Comparison of ENCODE assay signal across 18 cellular contexts in the genomic region with DNA sequence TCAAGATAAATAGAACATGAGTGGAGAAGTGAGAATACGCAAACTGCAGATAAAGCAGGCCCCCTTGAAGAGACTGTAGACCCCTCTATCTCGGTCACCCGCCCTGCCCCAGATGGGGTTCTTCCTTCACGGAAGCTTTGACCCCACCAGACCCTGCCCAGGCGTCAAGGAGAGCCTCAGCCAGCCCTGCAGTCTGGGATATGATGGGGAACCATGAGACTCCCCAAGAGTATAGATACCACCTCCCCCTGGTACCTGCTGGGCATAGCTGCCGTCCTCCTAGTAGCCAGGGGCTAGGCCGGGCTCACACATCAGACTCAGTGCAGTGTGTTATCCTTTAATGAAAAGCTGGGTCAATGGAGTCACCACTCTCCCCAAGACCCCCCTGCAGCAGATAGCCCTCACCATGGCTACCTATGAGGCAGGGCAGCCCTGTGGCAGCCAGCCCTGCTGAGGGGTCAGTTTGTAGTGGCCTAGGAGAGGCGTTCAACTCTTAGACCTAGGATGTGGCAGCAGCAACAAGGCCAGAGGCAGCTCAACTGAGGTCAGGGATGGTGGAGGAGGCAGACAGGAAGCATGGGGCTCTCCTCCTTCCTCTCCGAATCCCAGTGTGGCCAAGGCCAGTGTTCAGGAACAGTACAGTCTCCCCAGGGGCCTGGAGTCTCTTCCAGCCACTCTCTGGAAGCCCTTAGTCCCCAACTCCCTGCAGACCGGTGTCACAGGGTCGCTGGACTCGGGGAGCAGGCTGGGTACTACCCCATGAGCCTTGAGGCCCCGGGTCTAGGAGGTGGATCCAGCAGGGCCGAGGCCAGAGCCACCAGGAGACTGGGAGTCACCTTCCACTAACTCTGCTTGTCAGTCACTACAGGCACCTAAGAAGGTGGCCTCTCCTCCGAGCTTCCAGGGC. TPM values are rescaled to one million over a fixed set of nuclear protein-coding genes. Genes with fewer than 3 reads are reported as not detected.
A peak's percentile ranks its signal among the peaks of the same experiment; 100 is the strongest.
DNase-seq lines count a peak whose midpoint lies in the region; ATAC-seq, FAIRE-seq and TF ChIP-seq lines count a peak whose summit lies in the region.
"Had no signal": no experiment of that assay in that cellular context is flagged by ENCODE, and none has a peak within 500 bp of the region (broad histone marks: within the 10 kb centered on the region; RNA-seq: fewer than 3 reads in every experiment).

No MANE protein-coding gene starts in this region.

- H3K27ac Mint-ChIP-seq in natural killer cell = no peak overlapping the region
- no peak overlapping the region for H3K27ac Mint-ChIP-seq in natural killer cell treated with Interleukin-12 subunit alpha and Interleukin-12 subunit beta and Interleukin-15 and Interleukin-18, amount 100 ng/mL, for 72 hours
- no peak overlapping the region for H3K27ac Mint-ChIP-seq in mesothelial cell of epicardium
- H3K27ac Mint-ChIP-seq: T-helper 1 cell treated with Interleukin-12 subunit alpha and Interleukin-12 subunit beta and Interleukin-4 antibody, amounts not matched to agents 30 μg/mL and 1 μg/mL, for 36 hours had no signal

- TF ChIP-seq CTCF in natural killer cell (IDR thresholded peaks at IDR 0.05) (no peak), endothelial cell of umbilical vein (IDR thresholded peaks at IDR 0.05; ENCODE audit: extremely low read depth in 1 of 2, insufficient read depth in 1 of 2, low read depth in 1 of 2, low read length in 2 of 2) (no peak), mesothelial cell of epicardium (IDR thresholded peaks at IDR 0.05; ENCODE audit: unreplicated experiment) (no peak)

- H3K4me1 ChIP-seq in endothelial cell of umbilical vein (ENCODE audit: control insufficient read depth, extremely low read depth, insufficient read depth, low read length) (peaks cover 10% of the 10 kb centered on the region), rectal smooth muscle tissue (ENCODE audit: control insufficient read depth, insufficient read depth, low read length) (peaks cover 15% of the 10 kb centered on the region)

- FAIRE-seq in endothelial cell of umbilical vein (lab: Jason Lieb, UNC) = no peak
- FAIRE-seq: RCC 7860 had no signal

- H3K4me2 ChIP-seq in endothelial cell of umbilical vein (ENCODE audit: insufficient read depth, low read length) = no peak overlapping the region

- H3K27me3 ChIP-seq in endothelial cell of umbilical vein (ENCODE audit: control insufficient read depth in 2 of 2, insufficient read depth in 2 of 2, low read length in 2 of 2) (no peaks in the 10 kb centered on the region), rectal smooth muscle tissue (ENCODE audit: control insufficient read depth, insufficient read depth, low read length) (no peaks in the 10 kb centered on the region)
- H3K27me3 ChIP-seq: cardiac muscle cell, heart left ventricle had no signal

- H3K4me3 Mint-ChIP-seq in natural killer cell (no peak overlapping the region), mesothelial cell of epicardium (no peak overlapping the region)
- no peak overlapping the region for H3K4me3 Mint-ChIP-seq in natural killer cell treated with Interleukin-12 subunit alpha and Interleukin-12 subunit beta and Interleukin-15 and Interleukin-18, amount 100 ng/mL, for 72 hours
- H3K4me3 Mint-ChIP-seq: naive thymus-derived CD8-positive, alpha-beta T cell; T-helper 1 cell treated with Interleukin-12 subunit alpha and Interleukin-12 subunit beta and Interleukin-4 antibody, amounts not matched to agents 30 μg/mL and 1 μg/mL, for 36 hours had no signal

- H3K27ac ChIP-seq in endothelial cell of umbilical vein (ENCODE audit: insufficient read depth, low read depth, low read length) = no peak overlapping the region
- H3K27ac ChIP-seq in rectal smooth muscle tissue (ENCODE audit: low read depth, low read length) = peak overlapping the region; percentile 87

- H3K27me3 Mint-ChIP-seq in natural killer cell (ENCODE audit: low read depth in 2 of 2) (peaks cover 0 to 6% of the 10 kb centered on the region in 2 donors), mesothelial cell of epicardium (ENCODE audit: low read depth) (no peaks in the 10 kb centered on the region)
- H3K27me3 Mint-ChIP-seq in natural killer cell treated with Interleukin-12 subunit alpha and Interleukin-12 subunit beta and Interleukin-15 and Interleukin-18, amount 100 ng/mL, for 72 hours = peaks cover 0 to 3% of the 10 kb centered on the region in 2 donors

- no peaks in the 10 kb centered on the region for H3K79me2 ChIP-seq in endothelial cell of umbilical vein (ENCODE audit: control insufficient read depth, insufficient read depth, low read length)

- H3K4me1 Mint-ChIP-seq in natural killer cell (no peaks in the 10 kb centered on the region), mesothelial cell of epicardium (no peaks in the 10 kb centered on the region)
- peaks cover 0 to 4% of the 10 kb centered on the region in 2 donors for H3K4me1 Mint-ChIP-seq in natural killer cell treated with Interleukin-12 subunit alpha and Interleukin-12 subunit beta and Interleukin-15 and Interleukin-18, amount 100 ng/mL, for 72 hours (ENCODE audit: low read depth in 2 of 2)

- no peak for TF ChIP-seq POLR2A in endothelial cell of umbilical vein (IDR thresholded peaks at IDR 0.05; ENCODE audit: low read depth, low read length)
- no peak for TF ChIP-seq POLR2A in erythroblast (IDR thresholded peaks at IDR 0.05; ENCODE audit: low read length)

- intact Hi-C loops in natural killer cell (cut with micrococcal nuclease) (no loop called here), endothelial cell of umbilical vein (cut with micrococcal nuclease) (no loop called here)

- H3K9ac ChIP-seq in endothelial cell of umbilical vein (replicated peaks; ENCODE audit: extremely low read depth, insufficient read depth, low read length) (no peak overlapping the region), rectal smooth muscle tissue (ENCODE audit: low read length) (no peak overlapping the region)

- no peaks in the 10 kb centered on the region for H3K36me3 Mint-ChIP-seq in natural killer cell
- no peaks in the 10 kb centered on the region for H3K36me3 Mint-ChIP-seq in natural killer cell treated with Interleukin-12 subunit alpha and Interleukin-12 subunit beta and Interleukin-15 and Interleukin-18, amount 100 ng/mL, for 72 hours
- peaks cover 13% of the 10 kb centered on the region for H3K36me3 Mint-ChIP-seq in mesothelial cell of epicardium
- H3K36me3 Mint-ChIP-seq: naive thymus-derived CD8-positive, alpha-beta T cell had no signal

- no peak overlapping the region for H2AFZ ChIP-seq in endothelial cell of umbilical vein (ENCODE audit: low read depth, low read length)

- no peaks in the 10 kb centered on the region for H3K9me3 Mint-ChIP-seq in natural killer cell
- no peaks in the 10 kb centered on the region for H3K9me3 Mint-ChIP-seq in natural killer cell treated with Interleukin-12 subunit alpha and Interleukin-12 subunit beta and Interleukin-15 and Interleukin-18, amount 100 ng/mL, for 72 hours
- no peaks in the 10 kb centered on the region for H3K9me3 Mint-ChIP-seq in mesothelial cell of epicardium
- H3K9me3 Mint-ChIP-seq: naive thymus-derived CD8-positive, alpha-beta T cell; T-helper 1 cell treated with Interleukin-12 subunit alpha and Interleukin-12 subunit beta and Interleukin-4 antibody, amounts not matched to agents 30 μg/mL and 1 μg/mL, for 36 hours had no signal

- H4K20me1 ChIP-seq in endothelial cell of umbilical vein (replicated peaks; ENCODE audit: control insufficient read depth, extremely low read depth, insufficient read depth, low read length) = no peaks in the 10 kb centered on the region

- CTCF ChIA-PET in endothelial cell of umbilical vein (lab: Charles Lee) = interaction anchor here (12.6 kb wide), 1 partner anchor 33 kb away, joined by 716 read pairs; no protein-coding TSS in a partner anchor

- no peak for ATAC-seq in natural killer cell
- ATAC-seq in natural killer cell treated with Interleukin-12 subunit alpha and Interleukin-12 subunit beta and Interleukin-15 and Interleukin-18, amount 100 ng/mL, for 72 hours = no peak
- ATAC-seq in HG02970 (IDR thresholded peaks at IDR 0.05; ENCODE audit: low FRiP score, unreplicated experiment) = no peak
- ATAC-seq: HCT116; heart left ventricle; naive thymus-derived CD8-positive, alpha-beta T cell had no signal

- BruUV-seq in endothelial cell of umbilical vein (replicated peaks; lab: Mats Ljungman, UMichigan) = TSS peak; percentile 64

- DNase-seq in natural killer cell = peak; percentile 13
- DNase-seq in natural killer cell treated with Interleukin-12 subunit alpha and Interleukin-12 subunit beta and Interleukin-15 and Interleukin-18, amount 100 ng/mL, for 72 hours (ENCODE audit: low spot score) = no peak
- DNase-seq in endothelial cell of umbilical vein (ENCODE audit: low read depth, low spot score) = no peak
- no peak for DNase-seq in effector CD8-positive, alpha-beta T cell (lab: John Stamatoyannopoulos, UW)
- DNase-seq in erythroblast (lab: John Stamatoyannopoulos, UW) = no peak
- no peak for DNase-seq in mesothelial cell of epicardium (ENCODE audit: low spot score in 2 of 2, unreplicated experiment in 2 of 2)
- DNase-seq: activated naive CD4-positive, alpha-beta T cell; DMS 273 treated with DMSO at 0.1 percent for 48 hours; NCI-H2029; NCI-H69 had no signal

- POLR2A ChIA-PET in endothelial cell of umbilical vein (lab: Charles Lee) = no interaction called here

- H3K9me1 ChIP-seq in endothelial cell of umbilical vein (replicated peaks; ENCODE audit: control insufficient read depth, extremely low read depth, insufficient read depth, low read length) = no peaks in the 10 kb centered on the region

- H3K4me3 ChIP-seq in endothelial cell of umbilical vein (replicated peaks in 1 of 3; ENCODE audit: insufficient read depth in 1 of 3, low read depth in 1 of 3, low read length in 3 of 3) = no peak overlapping the region
- H3K4me3 ChIP-seq in rectal smooth muscle tissue (ENCODE audit: low read length) = no peak overlapping the region
- H3K4me3 ChIP-seq: cardiac muscle cell, heart left ventricle had no signal

- dilution Hi-C loops in endothelial cell of umbilical vein (cut with MboI; ENCODE audit: extremely low pct_ligation_motif_present, low sequenced_read_pairs) = no loop called here

- H3K36me3 ChIP-seq in endothelial cell of umbilical vein (ENCODE audit: control insufficient read depth in 2 of 2, extremely low read depth in 1 of 2, insufficient read depth in 2 of 2, low read length in 2 of 2) (peaks cover 0 to 13% of the 10 kb centered on the region in 2 experiments), rectal smooth muscle tissue (ENCODE audit: control insufficient read depth, insufficient read depth, low read length) (peaks cover 12% of the 10 kb centered on the region)
- H3K36me3 ChIP-seq: cardiac muscle cell had no signal

- no peaks in the 10 kb centered on the region for H3K9me3 ChIP-seq in endothelial cell of umbilical vein (replicated peaks; ENCODE audit: control insufficient read depth, insufficient read depth, low read length)
- H3K9me3 ChIP-seq: heart left ventricle had no signal

RNA-seq across cellular contexts. Expression of a gene that starts 26.1 kb away (rescaled TPM):
- total RNA-seq in natural killer cell (1 to 10 TPM; 4.3 to 5.0 (median 4.4) TPM), endothelial cell of umbilical vein (43.0 and 43.1 TPM in 2 replicates), mesothelial cell of epicardium (203 to 214 TPM (median 211 TPM) in 3 replicates)
- 1 to 10 TPM; 5.9 to 9.6 TPM for total RNA-seq in natural killer cell treated with Interleukin-12 subunit alpha and Interleukin-12 subunit beta and Interleukin-15 and Interleukin-18, amount 100 ng/mL, for 72 hours
- polyA plus RNA-seq in endothelial cell of umbilical vein = 45.2 and 47.5 TPM in 2 replicates
- 18.3 and 23.0 TPM in 2 replicates for polyA plus RNA-seq in endothelial cell of umbilical vein (2011; cell fraction: cytosol; rRNA removed)
- polyA plus RNA-seq in endothelial cell of umbilical vein (2011; cell fraction: nucleus; rRNA removed) = 262 and 302 TPM in 2 replicates
- 25.8 and 32.9 TPM in 2 replicates for polyA plus RNA-seq in endothelial cell of umbilical vein (2012)
- 52.5 and 60.1 TPM in 2 replicates for polyA minus RNA-seq in endothelial cell of umbilical vein
- 27.2 TPM for polyA minus RNA-seq in endothelial cell of umbilical vein (2011; cell fraction: cytosol; rRNA and poly(A)+ RNA removed)
- 66.9 and 99.7 TPM in 2 replicates for polyA minus RNA-seq in endothelial cell of umbilical vein (2011; cell fraction: nucleus; rRNA and poly(A)+ RNA removed)
- polyA plus RNA-seq: naive thymus-derived CD8-positive, alpha-beta T cell had no signal

RNA-seq across cellular contexts. Expression of a gene that starts 31.8 kb away (rescaled TPM):
- under 1 TPM in 1 of 3 donors, not detected in 2; 0.25 TPM for total RNA-seq in natural killer cell
- total RNA-seq in natural killer cell treated with Interleukin-12 subunit alpha and Interleukin-12 subunit beta and Interleukin-15 and Interleukin-18, amount 100 ng/mL, for 72 hours = not detected
- total RNA-seq in endothelial cell of umbilical vein = not detected in 2 replicates
- polyA plus RNA-seq in endothelial cell of umbilical vein = not detected in 2 replicates
- not detected in 2 replicates for polyA plus RNA-seq in endothelial cell of umbilical vein (2011; cell fraction: cytosol; rRNA removed)
- polyA plus RNA-seq in endothelial cell of umbilical vein (2011; cell fraction: nucleus; rRNA removed) = 0.13 and 0.32 TPM in 2 replicates
- polyA plus RNA-seq in endothelial cell of umbilical vein (2012) = not detected in 2 replicates
- polyA minus RNA-seq in endothelial cell of umbilical vein = not detected in 2 replicates
- not detected for polyA minus RNA-seq in endothelial cell of umbilical vein (2011; cell fraction: cytosol; rRNA and poly(A)+ RNA removed)
- polyA minus RNA-seq in endothelial cell of umbilical vein (2011; cell fraction: nucleus; rRNA and poly(A)+ RNA removed) = not detected in 2 replicates
- 0.47 to 0.66 TPM (median 0.51 TPM) in 3 replicates for total RNA-seq in mesothelial cell of epicardium
- total RNA-seq: heart left ventricle; naive thymus-derived CD8-positive, alpha-beta T cell had no signal
- polyA plus RNA-seq: heart left ventricle; naive thymus-derived CD8-positive, alpha-beta T cell had no signal

RNA-seq across cellular contexts. Expression of a gene that starts 36.1 kb away (rescaled TPM):
- 1 to 10 TPM; 4.4 to 8.8 (median 6.8) TPM for total RNA-seq in natural killer cell
- total RNA-seq in natural killer cell treated with Interleukin-12 subunit alpha and Interleukin-12 subunit beta and Interleukin-15 and Interleukin-18, amount 100 ng/mL, for 72 hours = 10 to 100 TPM; 13.0 to 23.3 TPM
- 9.8 and 11.2 TPM in 2 replicates for total RNA-seq in endothelial cell of umbilical vein
- polyA plus RNA-seq in endothelial cell of umbilical vein = 10.1 and 11.3 TPM in 2 replicates
- 12.5 TPM in 2 replicates for polyA plus RNA-seq in endothelial cell of umbilical vein (2011; cell fraction: cytosol; rRNA removed)
- 5.2 and 5.5 TPM in 2 replicates for polyA plus RNA-seq in endothelial cell of umbilical vein (2011; cell fraction: nucleus; rRNA removed)
- polyA plus RNA-seq in endothelial cell of umbilical vein (2012) = 8.8 and 11.8 TPM in 2 replicates
- 6.5 and 7.6 TPM in 2 replicates for polyA minus RNA-seq in endothelial cell of umbilical vein
- polyA minus RNA-seq in endothelial cell of umbilical vein (2011; cell fraction: cytosol; rRNA and poly(A)+ RNA removed) = 8.0 TPM
- 0.48 and 1.7 TPM in 2 replicates for polyA minus RNA-seq in endothelial cell of umbilical vein (2011; cell fraction: nucleus; rRNA and poly(A)+ RNA removed)
- total RNA-seq in mesothelial cell of epicardium = 10.7 to 12.3 TPM (median 11.5 TPM) in 3 replicates

RNA-seq across cellular contexts. Expression of a gene that starts 36.3 kb away (rescaled TPM):
- total RNA-seq in natural killer cell (100 to 1,000 TPM; 192 to 239 (median 229) TPM), endothelial cell of umbilical vein (306 and 332 TPM in 2 replicates), mesothelial cell of epicardium (183 to 192 TPM (median 186 TPM) in 3 replicates)
- total RNA-seq in natural killer cell treated with Interleukin-12 subunit alpha and Interleukin-12 subunit beta and Interleukin-15 and Interleukin-18, amount 100 ng/mL, for 72 hours = 100 to 1,000 TPM; 202 to 217 TPM
- 73.0 and 137 TPM in 2 replicates for polyA plus RNA-seq in endothelial cell of umbilical vein
- polyA plus RNA-seq in endothelial cell of umbilical vein (2011; cell fraction: cytosol; rRNA removed) = 341 and 475 TPM in 2 replicates
- 95.0 and 136 TPM in 2 replicates for polyA plus RNA-seq in endothelial cell of umbilical vein (2011; cell fraction: nucleus; rRNA removed)
- polyA plus RNA-seq in endothelial cell of umbilical vein (2012) = 427 and 444 TPM in 2 replicates
- polyA minus RNA-seq in endothelial cell of umbilical vein = 14.0 and 15.7 TPM in 2 replicates
- polyA minus RNA-seq in endothelial cell of umbilical vein (2011; cell fraction: cytosol; rRNA and poly(A)+ RNA removed) = 37.3 TPM
- polyA minus RNA-seq in endothelial cell of umbilical vein (2011; cell fraction: nucleus; rRNA and poly(A)+ RNA removed) = 14.8 and 17.1 TPM in 2 replicates

RNA-seq across cellular contexts. Expression of a gene that starts 42.8 kb away (rescaled TPM):
- 10 to 100 TPM in 2 of 3 donors, 1 to 10 TPM in 1; 8.5 to 11.0 (median 10.6) TPM for total RNA-seq in natural killer cell
- total RNA-seq in natural killer cell treated with Interleukin-12 subunit alpha and Interleukin-12 subunit beta and Interleukin-15 and Interleukin-18, amount 100 ng/mL, for 72 hours = 10 to 100 TPM; 14.0 to 26.2 TPM
- total RNA-seq in endothelial cell of umbilical vein = 12.6 and 14.7 TPM in 2 replicates
- 10.6 and 13.0 TPM in 2 replicates for polyA plus RNA-seq in endothelial cell of umbilical vein
- polyA plus RNA-seq in endothelial cell of umbilical vein (2011; cell fraction: cytosol; rRNA removed) = 10.1 and 10.5 TPM in 2 replicates
- polyA plus RNA-seq in endothelial cell of umbilical vein (2011; cell fraction: nucleus; rRNA removed) = 20.9 and 22.8 TPM in 2 replicates
- 8.6 and 8.9 TPM in 2 replicates for polyA plus RNA-seq in endothelial cell of umbilical vein (2012)
- 11.8 and 11.9 TPM in 2 replicates for polyA minus RNA-seq in endothelial cell of umbilical vein
- polyA minus RNA-seq in endothelial cell of umbilical vein (2011; cell fraction: cytosol; rRNA and poly(A)+ RNA removed) = 15.4 TPM
- polyA minus RNA-seq in endothelial cell of umbilical vein (2011; cell fraction: nucleus; rRNA and poly(A)+ RNA removed) = 7.6 and 11.9 TPM in 2 replicates
- 11.6 to 12.0 TPM (median 11.6 TPM) in 3 replicates for total RNA-seq in mesothelial cell of epicardium
